8 cellular contexts compared by ENCODE assay signal in the genomic region with DNA sequence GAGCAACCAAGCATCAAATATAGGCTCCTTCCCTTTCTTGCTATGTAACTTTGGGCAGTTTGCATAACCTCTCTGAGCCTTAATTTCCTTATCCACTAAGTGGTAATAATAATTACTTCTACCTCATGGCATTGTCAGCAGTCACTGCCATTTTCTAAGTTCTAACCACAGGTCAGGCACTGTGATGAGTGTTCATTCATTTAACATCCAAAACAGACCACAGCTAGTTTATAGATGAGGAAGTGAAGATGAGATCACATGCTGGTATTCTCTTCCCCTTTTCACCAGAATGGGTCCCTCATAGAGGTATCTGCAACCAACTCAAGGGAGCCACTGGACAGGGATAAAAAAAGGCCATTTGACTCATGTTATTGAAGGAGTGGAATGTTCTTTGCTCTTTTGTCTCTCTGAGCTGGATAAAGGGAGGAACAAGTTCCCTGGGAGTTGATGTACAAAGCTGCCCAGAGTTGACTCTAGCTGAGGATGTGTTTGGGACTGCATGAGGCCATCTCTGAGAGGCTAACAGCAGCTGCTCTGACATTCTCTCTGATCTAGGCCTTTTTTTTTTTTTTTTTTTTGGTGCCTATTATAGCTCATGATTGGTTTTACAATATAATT.
DNase-seq lines count a peak whose midpoint lies in the region; ATAC-seq and TF ChIP-seq lines count a peak whose summit lies in the region.

No MANE protein-coding gene starts in this region.

- H3K36me3 ChIP-seq in OCI-LY3 (replicated peaks; ENCODE audit: low read depth, low read length), result no peaks in the 10 kb centered on the region

- no peak for TF ChIP-seq CTCF in OCI-LY3 (IDR thresholded peaks at IDR 0.05; ENCODE audit: low read depth, low read length)

- no peak for DNase-seq in activated CD4-positive, CD25-positive, alpha-beta regulatory T cell (lab: John Stamatoyannopoulos, UW)
- DNase-seq in sciatic nerve (ENCODE audit: low spot score) (no peak), left colon (no peak), NK-92 (lab: John Stamatoyannopoulos, UW; ENCODE audit: unreplicated experiment) (no peak)
- DNase-seq in activated T-cell treated with anti-CD3 and anti-CD28 coated beads, Interleukin-2, amount 50 U/mL, for 1 hour, result no peak

- H3K4me2 ChIP-seq in OCI-LY3 (ENCODE audit: low read length), result peak overlapping the region; percentile 77

- intact Hi-C loops in sciatic nerve (cut with DNase I), result no loop called here
- intact Hi-C loops in left colon (cut with DNase I, micrococcal nuclease), result no loop called here

- H3K27ac ChIP-seq in OCI-LY3 (ENCODE audit: low read length), result peak overlapping the region; percentile 94

- no peaks in the 10 kb centered on the region for H3K27me3 ChIP-seq in OCI-LY3 (ENCODE audit: low read depth, low read length)

- peaks cover 60% of the 10 kb centered on the region for H3K4me1 ChIP-seq in OCI-LY3 (ENCODE audit: low read length)

- H2AFZ ChIP-seq in OCI-LY3 (ENCODE audit: low read depth, low read length), result no peak overlapping the region; the same call in 1 of the 2 replicates

- no peaks in the 10 kb centered on the region for H4K20me1 ChIP-seq in OCI-LY3 (ENCODE audit: insufficient read depth, low read length)

- H3K79me2 ChIP-seq in OCI-LY3 (ENCODE audit: low read length), result no peaks in the 10 kb centered on the region

- peak; percentile 78 to 81 for ATAC-seq in activated CD4-positive, CD25-positive, alpha-beta regulatory T cell treated with anti-CD3 and anti-CD28 coated beads, Interleukin-2, amount 50 U/mL, for 24 hours
- ATAC-seq in HG02885 (IDR thresholded peaks at IDR 0.05; ENCODE audit: poor library complexity, unreplicated experiment), result peak; percentile 96
- ATAC-seq in sciatic nerve, result peak; percentile 72
- no peak for ATAC-seq in left colon

- no peaks in the 10 kb centered on the region for H3K9me3 ChIP-seq in OCI-LY3 (ENCODE audit: insufficient read depth, low read length)

- H3K9ac ChIP-seq in OCI-LY3 (ENCODE audit: low read length), result peak overlapping the region; percentile 54

- H3K4me3 ChIP-seq in OCI-LY3 (ENCODE audit: low read length), result peak overlapping the region; percentile 43; the same call in 1 of the 2 replicates
